ENCODE assay signal across 29 cellular contexts in genomic region chr13:97182065-97182890, GRCh38.
"Had no signal": no experiment of that assay in that cellular context is flagged by ENCODE, and none has a peak within 500 bp of the region (broad histone marks: within the 10 kb centered on the region; RNA-seq: fewer than 3 reads in every experiment).

No MANE protein-coding gene starts in this region.

- ATAC-seq: left lobe of liver; lower lobe of right lung; naive thymus-derived CD8-positive, alpha-beta T cell; stimulated activated memory B cell treated with anti-CD40 and anti-IgM and Interleukin-4, amounts not matched to agents 10 μg/mL and 1 μg/mL and 100 μg/mL, for 72 hours; upper lobe of right lung; WTC11 had no signal

- DNase-seq: activated CD4-positive, alpha-beta memory T cell treated with anti-CD3 and anti-CD28 coated beads, Interleukin-2, amount 10 ng/mL, durations not matched to agents 7 days and 5 days; activated CD4-positive, alpha-beta T cell treated with anti-CD3 and anti-CD28 coated beads for 1 hour; activated CD4-positive, alpha-beta T cell treated with anti-CD3 and anti-CD28 coated beads, Interleukin-2, amount 10 ng/mL, durations not matched to agents 7 days and 5 days; activated CD8-positive, alpha-beta memory T cell treated with anti-CD3 and anti-CD28 coated beads, Interleukin-2, amount 50 U/mL, for 48 hours; activated gamma-delta T cell; activated naive CD4-positive, alpha-beta T cell treated with anti-CD3 and anti-CD28 coated beads, Interleukin-2, amount 10 ng/mL, durations not matched to agents 7 days and 5 days; activated T-cell treated with anti-CD3 and anti-CD28 coated beads, Interleukin-2, amount 50 U/mL, for 24 hours; amygdala; central memory CD4-positive, alpha-beta T cell; foreskin melanocyte; kidney glomerular epithelial cell; lower lobe of right lung; mesenchymal stem cell; naive thymus-derived CD8-positive, alpha-beta T cell; nucleus accumbens; stimulated activated CD4-positive, alpha-beta T cell treated with anti-CD3 and anti-CD28 coated beads, Interleukin-1b, Interleukin-23, amount 100 ng/mL, for 48 hours; stimulated activated CD4-positive, alpha-beta T cell treated with anti-CD3 and anti-CD28 coated beads, Interleukin-4, amount 100 ng/mL, for 4 hours; stimulated activated CD8-positive, alpha-beta memory T cell treated with anti-CD3 and anti-CD28 coated beads, Interleukin-4, amount 100 ng/mL, for 48 hours; stomach; T1000; thyroid gland; upper lobe of right lung had no signal

- FAIRE-seq: endothelial cell of umbilical vein had no signal

- H3K4me3 ChIP-seq: esophagus muscularis mucosa, lower lobe of right lung, right atrium auricular region, smooth muscle cell, stomach, thyroid gland, upper lobe of right lung had no signal
